Comparison of ENCODE assay signal across 18 cellular contexts in genomic region chr10:22536620-22537019, GRCh38.
"Had no signal": no experiment of that assay in that cellular context is flagged by ENCODE, and none has a peak within 500 bp of the region (broad histone marks: within the 10 kb centered on the region; RNA-seq: fewer than 3 reads in every experiment).

No MANE protein-coding gene starts in this region.

- H3K79me2 ChIP-seq: hepatocyte had no signal

- H3K27ac Mint-ChIP-seq: neural progenitor cell; stimulated activated memory B cell treated with anti-CD40 and anti-IgM and Interleukin-4, amounts not matched to agents 10 μg/mL and 1 μg/mL and 100 μg/mL, for 72 hours had no signal

- DNase-seq: effector memory CD4-positive, alpha-beta T cell; esophagus squamous epithelium; foreskin fibroblast; mucosa of descending colon; naive thymus-derived CD8-positive, alpha-beta T cell; ovary; psoas muscle; spleen; stimulated activated CD4-positive, alpha-beta T cell treated with anti-CD3 and anti-CD28 coated beads, Interleukin-15, amount 100 ng/mL, for 24 hours; stimulated activated CD4-positive, alpha-beta T cell treated with anti-CD3 and anti-CD28 coated beads, Interleukin-1b, Interleukin-23, amount 100 ng/mL, for 48 hours; stimulated activated CD4-positive, alpha-beta T cell treated with anti-CD3 and anti-CD28 coated beads, Interleukin-4, amount 100 ng/mL, for 24 hours; trophoblast cell had no signal

- H3K4me3 Mint-ChIP-seq: neural progenitor cell; stimulated activated memory B cell treated with anti-CD40 and anti-IgM and Interleukin-4, amounts not matched to agents 10 μg/mL and 1 μg/mL and 100 μg/mL, for 72 hours; stimulated activated naive CD8-positive, alpha-beta T cell treated with anti-CD3 and anti-CD28 coated beads, Interleukin-15, Interleukin-2, amounts not matched to agents 100 ng/mL and 50 ng/mL, for 24 hours had no signal

- H3K36me3 ChIP-seq: neural progenitor cell, ovary had no signal

- H3K4me1 Mint-ChIP-seq: stimulated activated memory B cell treated with anti-CD40 and anti-IgM and Interleukin-4, amounts not matched to agents 10 μg/mL and 1 μg/mL and 100 μg/mL, for 72 hours had no signal

- H3K27ac ChIP-seq: esophagus squamous epithelium, hepatocyte, neural progenitor cell, ovary, psoas muscle, spleen had no signal

- H3K9me3 Mint-ChIP-seq: naive thymus-derived CD8-positive, alpha-beta T cell; neural progenitor cell; stimulated activated memory B cell treated with anti-CD40 and anti-IgM and Interleukin-4, amounts not matched to agents 10 μg/mL and 1 μg/mL and 100 μg/mL, for 72 hours; stimulated activated naive CD8-positive, alpha-beta T cell treated with anti-CD3 and anti-CD28 coated beads, Interleukin-15, Interleukin-2, amounts not matched to agents 100 ng/mL and 50 ng/mL, for 24 hours had no signal

- ATAC-seq: mucosa of descending colon; naive thymus-derived CD8-positive, alpha-beta T cell; psoas muscle; sciatic nerve; stimulated activated memory B cell treated with anti-CD40 and anti-IgM and Interleukin-4, amounts not matched to agents 10 μg/mL and 1 μg/mL and 100 μg/mL, for 72 hours had no signal

- H3K27me3 Mint-ChIP-seq: naive thymus-derived CD8-positive, alpha-beta T cell; stimulated activated memory B cell treated with anti-CD40 and anti-IgM and Interleukin-4, amounts not matched to agents 10 μg/mL and 1 μg/mL and 100 μg/mL, for 72 hours; stimulated activated naive CD8-positive, alpha-beta T cell treated with anti-CD3 and anti-CD28 coated beads, Interleukin-15, Interleukin-2, amounts not matched to agents 100 ng/mL and 50 ng/mL, for 24 hours had no signal

- H3K4me2 ChIP-seq: hepatocyte, neural progenitor cell had no signal

- H3K27me3 ChIP-seq: esophagus squamous epithelium, hepatocyte, neural progenitor cell, ovary, spleen had no signal

- H2AFZ ChIP-seq: hepatocyte, neural progenitor cell had no signal

- H3K4me3 ChIP-seq: esophagus squamous epithelium, hepatocyte, mucosa of descending colon, neural progenitor cell, ovary, psoas muscle, spleen had no signal

- FAIRE-seq: endometrium had no signal

- H3K4me1 ChIP-seq: esophagus squamous epithelium, neural progenitor cell, spleen had no signal
